15 cellular contexts compared by ENCODE assay signal in genomic region chr9:134469041-134469875, GRCh38.
DNase-seq lines count a peak whose midpoint lies in the region; ATAC-seq and TF ChIP-seq lines count a peak whose summit lies in the region.
"Had no signal": no experiment of that assay in that cellular context is flagged by ENCODE, and none has a peak within 500 bp of the region (broad histone marks: within the 10 kb centered on the region; RNA-seq: fewer than 3 reads in every experiment).

No MANE protein-coding gene starts in this region.

- H3K4me1 ChIP-seq in mucosa of descending colon (ENCODE audit: low read depth) (no peaks in the 10 kb centered on the region), upper lobe of left lung (peaks cover 0 to 8% (median 5%) of the 10 kb centered on the region in 4 donors)

- H3K27me3 ChIP-seq in upper lobe of left lung = no peaks in the 10 kb centered on the region

- DNase-seq in M059J (ENCODE audit: low read depth) (peak; percentile 34), fibroblast of the conjunctiva (ENCODE audit: low read depth) (peak; percentile 12), mucosa of descending colon (peak in 2 of 3 donors; percentile 42 to 52), upper lobe of left lung (peak; percentile 70 to 91), kidney glomerular epithelial cell (lab: John Stamatoyannopoulos, UW) (no peak), NOMO-1 (lab: John Stamatoyannopoulos, UW; ENCODE audit: unreplicated experiment in 2 of 2) (no peak)
- DNase-seq: activated gamma-delta T cell treated with Interleukin-2 at 50 U/mL for 16 hours; DMS79 treated with DMSO at 0.1 percent for 48 hours; effector CD8-positive, alpha-beta T cell; KBM-7; NCI-H524 treated with DMSO at 0.1 percent for 48 hours; nephron progenitor cell; stimulated activated CD4-positive, alpha-beta T cell treated with anti-CD3 and anti-CD28 coated beads, Interleukin-4, amount 100 ng/mL, for 24 hours had no signal

- no peaks in the 10 kb centered on the region for H3K36me3 ChIP-seq in mucosa of descending colon (ENCODE audit: low read depth)
- no peaks in the 10 kb centered on the region for H3K36me3 ChIP-seq in upper lobe of left lung

- H3K4me3 ChIP-seq in mucosa of descending colon = no peak overlapping the region
- no peak overlapping the region for H3K4me3 ChIP-seq in upper lobe of left lung

- peak overlapping the region; percentile 23 to 50 (median 48) for H3K27ac ChIP-seq in upper lobe of left lung

- intact Hi-C loops in mucosa of descending colon (cut with DNase I, micrococcal nuclease) = no loop called here

- 70 to 76% methylated on average over 14 to 22 of the region's 22 CpGs for WGBS in upper lobe of left lung, 2 donors

- TF ChIP-seq EP300 in upper lobe of left lung (IDR thresholded peaks at IDR 0.05) = no peak

- H3K9me3 ChIP-seq in mucosa of descending colon (no peaks in the 10 kb centered on the region), upper lobe of left lung (no peaks in the 10 kb centered on the region)

- peak; percentile 22 for ATAC-seq in mucosa of descending colon
- ATAC-seq in upper lobe of left lung (ENCODE audit: low FRiP score in 2 of 2) = peak; percentile 82 to 90
- ATAC-seq in GM19455 (IDR thresholded peaks at IDR 0.05; ENCODE audit: unreplicated experiment) = no peak
- ATAC-seq in GM21381 (IDR thresholded peaks at IDR 0.05; ENCODE audit: unreplicated experiment) = no peak

- TF ChIP-seq CTCF in mucosa of descending colon (IDR thresholded peaks at IDR 0.05) = no peak
- TF ChIP-seq CTCF in upper lobe of left lung (IDR thresholded peaks at IDR 0.05) = no peak

- no peak for TF ChIP-seq POLR2A in upper lobe of left lung (IDR thresholded peaks at IDR 0.05)

Comparison
In these comparisons a context has a peak if more than half of its experiments do, and no peak if none do; other contexts are left out.
1. DNase-seq: peak in M059J (single experiment), fibroblast of the conjunctiva (single experiment), mucosa of descending colon (2 of 3) and upper lobe of left lung (2 of 2); none in kidney glomerular epithelial cell (single experiment) and NOMO-1 (0 of 2).
2. ATAC-seq: peak in mucosa of descending colon (single experiment) and upper lobe of left lung (2 of 2); none in GM19455 (single experiment) and GM21381 (single experiment).